10 cellular contexts compared by ENCODE assay signal in the genomic region with DNA sequence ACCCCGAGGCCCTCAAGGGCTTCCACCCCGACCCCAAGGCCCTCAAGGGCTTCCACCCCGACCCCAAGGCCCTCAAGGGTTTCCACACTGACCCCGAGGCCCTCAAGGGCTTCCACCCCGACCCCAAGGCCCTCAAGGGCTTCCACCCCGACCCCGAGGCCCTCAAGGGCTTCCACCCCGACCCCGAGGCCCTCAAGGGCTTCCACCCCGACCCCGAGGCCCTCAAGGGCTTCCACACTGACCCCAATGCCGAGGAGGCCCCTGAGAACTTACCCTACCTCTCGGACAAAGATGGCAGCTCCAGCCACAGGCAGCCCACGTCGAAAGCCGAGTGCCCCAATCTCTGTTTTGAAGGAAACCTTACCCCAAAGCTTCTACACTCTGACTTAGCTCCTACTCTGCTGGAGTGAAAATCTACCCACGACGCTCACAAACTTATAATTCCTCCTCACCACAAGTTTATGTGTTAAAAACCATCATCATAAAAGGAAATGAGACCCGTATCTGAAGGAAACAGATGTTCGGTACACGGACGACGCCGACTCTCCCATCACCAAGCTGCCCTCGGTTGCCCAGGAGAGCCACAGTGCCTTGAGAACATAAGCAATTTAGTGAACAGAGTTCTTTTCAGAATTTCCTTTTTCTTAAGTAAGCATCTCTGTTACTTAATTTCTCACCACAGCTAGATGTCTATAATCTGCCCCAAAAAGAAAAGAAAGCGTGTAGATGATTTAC. TPM values are rescaled to one million over a fixed set of nuclear protein-coding genes. Genes with fewer than 3 reads are reported as not detected.
DNase-seq lines count a peak whose midpoint lies in the region; ATAC-seq lines count a peak whose summit lies in the region.
"Had no signal": no experiment of that assay in that cellular context is flagged by ENCODE, and none has a peak within 500 bp of the region (broad histone marks: within the 10 kb centered on the region; RNA-seq: fewer than 3 reads in every experiment).

No MANE protein-coding gene starts in this region.

- intact Hi-C loops in right cardiac atrium (cut with DNase I) = loop anchor here (5.0 kb wide), 2 partner anchors 283 to 288 kb away; no protein-coding TSS in a partner anchor

- H3K9me3 Mint-ChIP-seq in CD4-positive, CD25-positive, alpha-beta regulatory T cell = peaks cover 0 to 2% (median 0%) of the 10 kb centered on the region in 7 donors
- H3K9me3 Mint-ChIP-seq in IgD-negative memory B cell (no peaks in the 10 kb centered on the region), immature natural killer cell (no peaks in the 10 kb centered on the region)
- H3K9me3 Mint-ChIP-seq: mesothelial cell of epicardium had no signal

- peak overlapping the region; percentile 79 for H3K27ac ChIP-seq in CD4-positive, CD25-positive, alpha-beta regulatory T cell (ENCODE audit: insufficient read depth, low read length, poor library complexity, severe bottlenecking)
- H3K27ac ChIP-seq in substantia nigra (ENCODE audit: low read depth, low read length, poor library complexity, severe bottlenecking) (no peak overlapping the region), right cardiac atrium (ENCODE audit: low read length) (no peak overlapping the region)
- H3K27ac ChIP-seq: uterus had no signal

- peak overlapping the region; percentile 93 to 98 (median 97) for H3K27ac Mint-ChIP-seq in CD4-positive, CD25-positive, alpha-beta regulatory T cell
- H3K27ac Mint-ChIP-seq in IgD-negative memory B cell = peak overlapping the region in 2 of 3 donors; percentile 62 to 88
- H3K27ac Mint-ChIP-seq in immature natural killer cell = peak overlapping the region; percentile 68 to 96 (median 86)
- H3K27ac Mint-ChIP-seq: mesothelial cell of epicardium had no signal

- H3K9me3 ChIP-seq in CD4-positive, CD25-positive, alpha-beta regulatory T cell (ENCODE audit: control insufficient read depth in 2 of 2, low read length in 2 of 2) = no peaks in the 10 kb centered on the region
- H3K9me3 ChIP-seq in right cardiac atrium (ENCODE audit: control insufficient read depth, low read length) = no peaks in the 10 kb centered on the region
- H3K9me3 ChIP-seq: uterus had no signal

- ATAC-seq in CD4-positive, CD25-positive, alpha-beta regulatory T cell (ENCODE audit: low read depth in 2 of 2) = no peak
- no peak for ATAC-seq in right cardiac atrium

- H3K4me1 ChIP-seq in CD4-positive, CD25-positive, alpha-beta regulatory T cell (ENCODE audit: control insufficient read depth, insufficient read depth, low read length, poor library complexity, severe bottlenecking) = peaks cover 91% of the 10 kb centered on the region
- H3K4me1 ChIP-seq in right cardiac atrium (ENCODE audit: control insufficient read depth, insufficient read depth, low read length) = no peaks in the 10 kb centered on the region

- no peaks in the 10 kb centered on the region for H3K36me3 ChIP-seq in CD4-positive, CD25-positive, alpha-beta regulatory T cell (ENCODE audit: control insufficient read depth, insufficient read depth, low read length)
- H3K36me3 ChIP-seq: uterus had no signal

- peaks cover 38 to 91% (median 70%) of the 10 kb centered on the region in 4 donors for H3K4me1 Mint-ChIP-seq in CD4-positive, CD25-positive, alpha-beta regulatory T cell
- H3K4me1 Mint-ChIP-seq in IgD-negative memory B cell (peaks cover 30 to 52% (median 37%) of the 10 kb centered on the region in 3 donors), immature natural killer cell (peaks cover 90 to 95% of the 10 kb centered on the region in 2 donors)

- 67% methylated on average over 26 of the region's 26 CpGs for WGBS in right cardiac atrium

- H3K36me3 Mint-ChIP-seq in CD4-positive, CD25-positive, alpha-beta regulatory T cell = peaks cover 5% of the 10 kb centered on the region
- no peaks in the 10 kb centered on the region for H3K36me3 Mint-ChIP-seq in IgD-negative memory B cell
- peaks cover 0 to 4% (median 0%) of the 10 kb centered on the region in 3 donors for H3K36me3 Mint-ChIP-seq in immature natural killer cell

- H3K4me3 Mint-ChIP-seq in CD4-positive, CD25-positive, alpha-beta regulatory T cell = peak overlapping the region; percentile 97
- H3K4me3 Mint-ChIP-seq in IgD-negative memory B cell = peak overlapping the region; percentile 57 to 92 (median 70)
- peak overlapping the region; percentile 53 to 82 (median 72) for H3K4me3 Mint-ChIP-seq in immature natural killer cell
- H3K4me3 Mint-ChIP-seq: mesothelial cell of epicardium had no signal

- peaks cover 15% of the 10 kb centered on the region for H3K27me3 Mint-ChIP-seq in CD4-positive, CD25-positive, alpha-beta regulatory T cell
- H3K27me3 Mint-ChIP-seq in IgD-negative memory B cell (peaks cover 3% of the 10 kb centered on the region), immature natural killer cell (ENCODE audit: low read depth in 3 of 3) (peaks cover 24 to 35% (median 27%) of the 10 kb centered on the region in 3 donors)

- DNase-seq in CD4-positive, CD25-positive, alpha-beta regulatory T cell = peak in 2 of 3 donors; percentile 37 to 54
- peak; percentile 45 to 52 for DNase-seq in activated T-cell treated with anti-CD3 and anti-CD28 coated beads, Interleukin-2, amount 50 U/mL, for 48 hours
- DNase-seq in immature natural killer cell = no peak
- no peak for DNase-seq in NCI-H1092 treated with DMSO at 0.1 percent for 48 hours (lab: John Stamatoyannopoulos, UW)
- no peak for DNase-seq in substantia nigra (lab: John Stamatoyannopoulos, UW)
- DNase-seq in right cardiac atrium = no peak
- DNase-seq: SIG-M5, uterus had no signal

- no peaks in the 10 kb centered on the region for H3K27me3 ChIP-seq in CD4-positive, CD25-positive, alpha-beta regulatory T cell (ENCODE audit: control insufficient read depth, insufficient read depth, low read length)
- no peaks in the 10 kb centered on the region for H3K27me3 ChIP-seq in right cardiac atrium (ENCODE audit: control insufficient read depth, insufficient read depth)
- H3K27me3 ChIP-seq: uterus had no signal

- H3K4me3 ChIP-seq in CD4-positive, CD25-positive, alpha-beta regulatory T cell (ENCODE audit: low read depth, low read length) = peak overlapping the region; percentile 68
- no peak overlapping the region for H3K4me3 ChIP-seq in right cardiac atrium (ENCODE audit: low read length)
- H3K4me3 ChIP-seq: uterus had no signal

RNA-seq across cellular contexts. Expression of a gene that starts 31.9 kb away (rescaled TPM):
- 33.9 TPM for total RNA-seq in CD4-positive, CD25-positive, alpha-beta regulatory T cell
- polyA plus RNA-seq in CD4-positive, CD25-positive, alpha-beta regulatory T cell = 10 to 100 TPM; 11.9 to 21.6 (median 15.0) TPM
- 2.1 TPM for polyA plus RNA-seq in IgD-negative memory B cell
- 10 to 100 TPM in 2 of 3 donors, 1 to 10 TPM in 1; 7.0 to 16.4 (median 10.4) TPM for polyA plus RNA-seq in immature natural killer cell
- total RNA-seq in right cardiac atrium = 10 to 100 TPM; 14.0 to 28.7 (median 17.2) TPM
- polyA plus RNA-seq in right cardiac atrium = 19.2 TPM

Comparison
In these comparisons a context has a peak if more than half of its experiments do, and no peak if none do; other contexts are left out.
1. DNase-seq: peak in CD4-positive, CD25-positive, alpha-beta regulatory T cell (2 of 3) and activated T-cell treated with anti-CD3 and anti-CD28 coated beads, Interleukin-2, amount 50 U/mL, for 48 hours (2 of 2); none in immature natural killer cell (0 of 3), NCI-H1092 treated with DMSO at 0.1 percent for 48 hours (single experiment), substantia nigra (0 of 49) and right cardiac atrium (0 of 3).
2. Peak in every context shown above with its lines, with median percentiles within 50 percentile points of each other: H3K27ac Mint-ChIP-seq and H3K4me3 Mint-ChIP-seq.